In genomic region chr7:34906266-34906850, GRCh38 we compare ENCODE assay signal across 8 cellular contexts.
DNase-seq lines count a peak whose midpoint lies in the region; ATAC-seq, FAIRE-seq and TF ChIP-seq lines count a peak whose summit lies in the region.
"Not testable (repeated sequence)": the region's sequence is repeated elsewhere in the genome, so short reads cannot be mapped to it uniquely, and the experiment has no call there.

No MANE protein-coding gene starts in this region.

- not testable (repeated sequence) for H3K4me1 ChIP-seq in iPS DF 6.9 (ENCODE audit: control insufficient read depth, insufficient read depth, low read length); neural progenitor cell; upper lobe of right lung

- H3K9ac ChIP-seq in neural progenitor cell: not testable (repeated sequence)

- H2AFZ ChIP-seq in neural progenitor cell (replicated peaks): peak overlapping the region; percentile 97

- H3K36me3 ChIP-seq in bronchial epithelial cell (ENCODE audit: control insufficient read depth, insufficient read depth, low read length); iPS DF 6.9 (ENCODE audit: control insufficient read depth, insufficient read depth, low read length); neural progenitor cell; upper lobe of right lung: not testable (repeated sequence)

- no CpG with 5 or more reads among the region's 30 CpGs for WGBS in iPS DF 6.9 (ENCODE audit: insufficient coverage, insufficient read length)

- H3K27ac Mint-ChIP-seq in activated T-cell treated with anti-CD3 and anti-CD28 coated beads, Interleukin-2, amount 50 U/mL, for 24 hours; neural progenitor cell: not testable (repeated sequence)

- peaks cover 26% of the 10 kb centered on the region for H3K27me3 Mint-ChIP-seq in activated T-cell treated with anti-CD3 and anti-CD28 coated beads, Interleukin-2, amount 50 U/mL, for 24 hours
- not testable (repeated sequence) for H3K27me3 Mint-ChIP-seq in neural progenitor cell (ENCODE audit: insufficient read depth, low read depth)

- peak overlapping the region; percentile 36 for H3K4me3 Mint-ChIP-seq in activated T-cell treated with anti-CD3 and anti-CD28 coated beads, Interleukin-2, amount 50 U/mL, for 24 hours
- H3K4me3 Mint-ChIP-seq in neural progenitor cell: peak overlapping the region; percentile 50

- peak; percentile 5 for DNase-seq in DMS79 (lab: John Stamatoyannopoulos, UW)
- peak; percentile 34 for DNase-seq in NCI-H146 (lab: John Stamatoyannopoulos, UW)
- not testable (repeated sequence) for DNase-seq in RWPE1 (ENCODE audit: low spot score); activated T-cell treated with anti-CD3 and anti-CD28 coated beads, Interleukin-2, amount 50 U/mL, for 24 hours; iPS DF 6.9 (ENCODE audit: low read depth, low spot score); upper lobe of right lung
- peak; percentile 24 for DNase-seq in bronchial epithelial cell (ENCODE audit: low read depth)
- DNase-seq in neural progenitor cell (ENCODE audit: low spot score): peak; percentile 9

- H3K27ac ChIP-seq in RWPE1: peak overlapping the region; percentile 55
- not testable (repeated sequence) for H3K27ac ChIP-seq in iPS DF 6.9 (ENCODE audit: low read length); neural progenitor cell; upper lobe of right lung

- intact Hi-C loops in upper lobe of right lung (cut with DNase I): not testable (repeated sequence)

- TF ChIP-seq CTCF in RWPE1 (conservative IDR thresholded peaks at IDR 0.05; ENCODE audit: low read depth); bronchial epithelial cell (IDR thresholded peaks at IDR 0.05; ENCODE audit: insufficient read depth, low read length, severe bottlenecking); neural progenitor cell (IDR thresholded peaks at IDR 0.05); upper lobe of right lung (IDR thresholded peaks at IDR 0.05): not testable (repeated sequence)

- peak overlapping the region; percentile 64 for H3K4me2 ChIP-seq in neural progenitor cell

- not testable (repeated sequence) for H3F3A ChIP-seq in neural progenitor cell (ENCODE audit: low read depth)

- H3K9me3 Mint-ChIP-seq in activated T-cell treated with anti-CD3 and anti-CD28 coated beads, Interleukin-2, amount 50 U/mL, for 24 hours; neural progenitor cell: not testable (repeated sequence)

- not testable (repeated sequence) for H3K27me3 ChIP-seq in bronchial epithelial cell (ENCODE audit: control insufficient read depth, insufficient read depth, low read length); iPS DF 6.9 (ENCODE audit: control insufficient read depth, insufficient read depth, low read length); neural progenitor cell; upper lobe of right lung

- FAIRE-seq in bronchial epithelial cell (lab: Jason Lieb, UNC): not testable (repeated sequence)

- not testable (repeated sequence) for H3K4me1 Mint-ChIP-seq in activated T-cell treated with anti-CD3 and anti-CD28 coated beads, Interleukin-2, amount 50 U/mL, for 24 hours (ENCODE audit: low read depth); neural progenitor cell

- CTCF ChIA-PET in RWPE1 (lab: Yijun Ruan, JAX): not testable (repeated sequence)

- not testable (repeated sequence) for H3K79me2 ChIP-seq in neural progenitor cell (ENCODE audit: low read depth)

- POLR2A ChIA-PET in RWPE1 (lab: Yijun Ruan, JAX; ENCODE audit: low non-redundant PET): not testable (repeated sequence)

- not testable (repeated sequence) for ATAC-seq in upper lobe of right lung

- H3K4me3 ChIP-seq in bronchial epithelial cell (ENCODE audit: low read depth, low read length) (peak overlapping the region; percentile 37), iPS DF 6.9 (ENCODE audit: low read length) (peak overlapping the region; percentile 20; the same call in 1 of the 2 replicates), neural progenitor cell (peak overlapping the region; percentile 37), upper lobe of right lung (peak overlapping the region; percentile 10)

- not testable (repeated sequence) for H4K20me1 ChIP-seq in neural progenitor cell (ENCODE audit: low read depth)

- H3K36me3 Mint-ChIP-seq in activated T-cell treated with anti-CD3 and anti-CD28 coated beads, Interleukin-2, amount 50 U/mL, for 24 hours (ENCODE audit: low read depth); neural progenitor cell: not testable (repeated sequence)

- not testable (repeated sequence) for H3K9me3 ChIP-seq in iPS DF 6.9 (ENCODE audit: control insufficient read depth, insufficient read depth, low read length); neural progenitor cell (ENCODE audit: low read depth); upper lobe of right lung
